8 cellular contexts compared by ENCODE assay signal in the genomic region with DNA sequence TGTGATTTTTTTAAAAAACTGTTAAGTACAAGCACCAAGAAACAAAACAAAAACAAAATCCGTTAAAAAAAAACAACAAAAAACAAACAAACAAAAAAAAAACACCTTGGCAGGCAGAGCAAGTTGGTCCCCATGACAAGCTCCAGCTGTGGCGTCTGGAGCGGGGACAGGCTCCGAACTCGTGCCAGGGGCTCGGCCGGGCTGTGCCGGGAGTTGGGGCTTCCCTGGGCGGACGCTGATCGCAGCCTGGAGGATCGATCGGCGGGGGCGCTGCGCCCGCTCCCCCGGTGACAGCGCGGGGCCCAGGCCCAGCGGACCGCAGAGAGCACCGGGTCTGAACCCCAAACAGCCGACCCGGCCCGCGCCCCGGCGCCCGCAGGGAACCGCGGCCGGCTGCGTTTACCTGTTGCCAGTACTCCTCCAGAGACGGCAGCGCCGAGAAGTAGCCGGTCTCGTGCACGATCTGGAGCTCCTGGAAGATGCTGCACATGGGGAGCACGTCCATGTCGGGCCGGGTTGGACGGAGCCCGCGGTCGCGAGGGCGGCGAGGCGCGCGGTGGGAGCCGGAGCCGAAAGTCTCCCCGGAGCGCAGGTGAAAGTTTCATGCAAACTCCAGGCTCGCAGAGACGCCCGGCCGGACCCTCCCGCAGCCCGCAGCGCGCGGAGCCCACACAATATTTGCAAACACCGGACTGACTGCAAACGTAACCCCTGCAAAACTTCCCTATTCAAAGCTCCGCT. TPM values are rescaled to one million over a fixed set of nuclear protein-coding genes. Genes with fewer than 3 reads are reported as not detected.
A peak's percentile ranks its signal among the peaks of the same experiment; 100 is the strongest.
DNase-seq lines count a peak whose midpoint lies in the region; ATAC-seq, FAIRE-seq and TF ChIP-seq lines count a peak whose summit lies in the region.

KLF6 (minus strand) TSS at position 700 of the 741 bp plus-strand sequence; CDS start at position 505, 195 bp downstream.

- intact Hi-C loops in body of pancreas (cut with DNase I): no loop called here
- intact Hi-C loops in gastrocnemius medialis (cut with DNase I; ENCODE audit: low total_unique reads): loop anchor here (1.0 to 10.0 kb wide), 5 partner anchors 19 to 983 kb away; no protein-coding TSS in a partner anchor

- TF ChIP-seq CTCF in GM12865 (IDR thresholded peaks at IDR 0.05; ENCODE audit: insufficient read depth, low read depth, low read length, missing control alignments): no peak
- TF ChIP-seq CTCF in body of pancreas (IDR thresholded peaks at IDR 0.05): no peak
- TF ChIP-seq CTCF in gastrocnemius medialis (IDR thresholded peaks at IDR 0.05 in 4 of 5, conservative IDR thresholded peaks at IDR 0.05 in 1 of 5): no peak

- TF ChIP-seq POLR2A in H54 (IDR thresholded peaks at IDR 0.05; ENCODE audit: low read depth, low read length): peak; percentile 70
- TF ChIP-seq POLR2A in body of pancreas (IDR thresholded peaks at IDR 0.05): peak; percentile 31 to 98 (median 96)
- TF ChIP-seq POLR2A in gastrocnemius medialis (IDR thresholded peaks at IDR 0.05): no peak

- H3K27ac ChIP-seq in body of pancreas (peak within 1 kb of the TSS; percentile 100), gastrocnemius medialis (peak within 1 kb of the TSS; percentile 97 to 100 (median 100))

- H3K36me3 ChIP-seq in body of pancreas (replicated peaks in 1 of 2; ENCODE audit: insufficient read depth in 1 of 2, low read depth in 2 of 2): peaks cover 10 to 11% of the 10 kb centered on the region in 2 donors
- peaks cover 28% of the 10 kb centered on the region for H3K36me3 ChIP-seq in iPS-15b (ENCODE audit: control insufficient read depth, insufficient read depth, low read length)
- peaks cover 0 to 26% of the 10 kb centered on the region in 2 donors for H3K36me3 ChIP-seq in gastrocnemius medialis

- in situ Hi-C loops in gastrocnemius medialis (cut with MboI; ENCODE audit: low sequenced_read_pairs in 4 of 4): loop anchor here in 2 of 4 donors (5.0 to 25.0 kb wide), 3 partner anchors 322 to 978 kb away; no protein-coding TSS in a partner anchor

- H3K9ac ChIP-seq in iPS-15b (ENCODE audit: low read depth, low read length): peak within 1 kb of the TSS; percentile 94

- WGBS in body of pancreas, 2 donors: 0% methylated on average over 37 to 62 of the region's 69 CpGs

- no peak for FAIRE-seq in H54 (lab: Jason Lieb, UNC)

- DNase-seq in GM12865 (ENCODE audit: low read depth): peak; percentile 60
- DNase-seq in H54 (ENCODE audit: insufficient read length, low spot score): no peak
- DNase-seq in NCI-H460 (ENCODE audit: extremely low read depth, low read depth): no peak
- peak; percentile 66 to 72 (median 68) for DNase-seq in body of pancreas
- DNase-seq in gastrocnemius medialis: peak in 1 of 2 donors; percentile 61
- no peak for DNase-seq in NCI-H1048 (lab: John Stamatoyannopoulos, UW)
- no peak for DNase-seq in NCI-H526 treated with DMSO at 0.1 percent for 48 hours (lab: John Stamatoyannopoulos, UW)

- peak; percentile 6 for ATAC-seq in body of pancreas
- peak; percentile 11 to 32 for ATAC-seq in gastrocnemius medialis

- no peaks in the 10 kb centered on the region for H3K9me3 ChIP-seq in body of pancreas
- no peaks in the 10 kb centered on the region for H3K9me3 ChIP-seq in iPS-15b (ENCODE audit: control insufficient read depth, insufficient read depth, low read length)
- no peaks in the 10 kb centered on the region for H3K9me3 ChIP-seq in gastrocnemius medialis

- no peaks in the 10 kb centered on the region for H3K27me3 ChIP-seq in body of pancreas
- H3K27me3 ChIP-seq in iPS-15b (ENCODE audit: control insufficient read depth, insufficient read depth, low read length): no peaks in the 10 kb centered on the region
- H3K27me3 ChIP-seq in gastrocnemius medialis: no peaks in the 10 kb centered on the region

- peak within 1 kb of the TSS; percentile 86 for H3K4me3 ChIP-seq in GM12865 (ENCODE audit: low read depth, low read length)
- peak within 1 kb of the TSS; percentile 47 to 88 for H3K4me3 ChIP-seq in body of pancreas
- peak within 1 kb of the TSS; percentile 92 for H3K4me3 ChIP-seq in iPS-15b (ENCODE audit: low read depth, low read length)
- peak within 1 kb of the TSS; percentile 83 to 94 (median 90) for H3K4me3 ChIP-seq in gastrocnemius medialis

- H3K4me1 ChIP-seq in body of pancreas (peaks cover 40% of the 10 kb centered on the region), iPS-15b (ENCODE audit: control insufficient read depth, insufficient read depth, low read length) (peaks cover 9% of the 10 kb centered on the region), gastrocnemius medialis (peaks cover 17 to 25% of the 10 kb centered on the region in 2 donors)

RNA-seq across cellular contexts. Expression of gene KLF6, which starts in this region (rescaled TPM):
- total RNA-seq in NCI-H460 (2014; rRNA removed; shearing (Covaris generic)): 8.8 and 15.7 TPM in 2 replicates
- 7.2 and 9.7 TPM in 2 replicates for polyA plus RNA-seq in NCI-H460 (2014; cell fraction: nucleus; rRNA removed)
- 100 to 1,000 TPM in 1 of 2 donors, 10 to 100 TPM in 1; 92.1 to 294 TPM for total RNA-seq in body of pancreas
- 10 to 100 TPM; 23.3 to 84.7 (median 49.8) TPM for total RNA-seq in gastrocnemius medialis

Comparison
In these comparisons a context has a peak if more than half of its experiments do, and no peak if none do; other contexts are left out.
1. DNase-seq: peak in GM12865 (single experiment) and body of pancreas (4 of 4); none in H54 (single experiment), NCI-H460 (single experiment), NCI-H1048 (single experiment) and NCI-H526 treated with DMSO at 0.1 percent for 48 hours (single experiment).
2. POLR2A ChIP-seq: peak in H54 (single experiment) and body of pancreas (3 of 3); none in gastrocnemius medialis (0 of 2).
3. Peak in every context shown above with its lines, with median percentiles within 50 percentile points of each other: H3K4me3 ChIP-seq.